ENCODE assay signal across 13 cellular contexts in genomic region chr21:38460171-38460742, GRCh38. TPM values are rescaled to one million over a fixed set of nuclear protein-coding genes. Genes with fewer than 3 reads are reported as not detected.
A peak's percentile ranks its signal among the peaks of the same experiment; 100 is the strongest.
DNase-seq lines count a peak whose midpoint lies in the region; ATAC-seq and TF ChIP-seq lines count a peak whose summit lies in the region.
"Had no signal": no experiment of that assay in that cellular context is flagged by ENCODE, and none has a peak within 500 bp of the region (broad histone marks: within the 10 kb centered on the region; RNA-seq: fewer than 3 reads in every experiment).

No MANE protein-coding gene starts in this region.

- no peaks in the 10 kb centered on the region for H4K20me1 ChIP-seq in smooth muscle cell (ENCODE audit: low read depth)

- no peaks in the 10 kb centered on the region for H3K9me3 Mint-ChIP-seq in activated CD8-positive, alpha-beta memory T cell treated with anti-CD3 and anti-CD28 coated beads, Interleukin-2, amount 10 ng/mL, durations not matched to agents 7 days and 5 days (ENCODE audit: low read depth)
- H3K9me3 Mint-ChIP-seq in naive thymus-derived CD8-positive, alpha-beta T cell = peaks cover 0 to 5% (median 0%) of the 10 kb centered on the region in 9 donors
- H3K9me3 Mint-ChIP-seq: T-helper 2 cell treated with Interferon-gamma antibody and Interleukin-4, amounts not matched to agents 5 μg/mL and 100 μg/mL, for 36 hours had no signal

- no peaks in the 10 kb centered on the region for H3K4me1 ChIP-seq in smooth muscle cell (ENCODE audit: low read depth)
- H3K4me1 ChIP-seq: transverse colon had no signal

- no peak overlapping the region for H3K4me3 Mint-ChIP-seq in activated CD8-positive, alpha-beta memory T cell treated with anti-CD3 and anti-CD28 coated beads, Interleukin-2, amount 10 ng/mL, durations not matched to agents 7 days and 5 days
- no peak overlapping the region for H3K4me3 Mint-ChIP-seq in naive thymus-derived CD8-positive, alpha-beta T cell
- H3K4me3 Mint-ChIP-seq: T-helper 2 cell treated with Interferon-gamma antibody and Interleukin-4, amounts not matched to agents 5 μg/mL and 100 μg/mL, for 36 hours had no signal

- ATAC-seq in activated CD8-positive, alpha-beta memory T cell treated with anti-CD3 and anti-CD28 coated beads, Interleukin-2, amount 10 ng/mL, durations not matched to agents 7 days and 5 days = no peak
- no peak for ATAC-seq in naive thymus-derived CD8-positive, alpha-beta T cell
- no peak for ATAC-seq in HG03521 (IDR thresholded peaks at IDR 0.05; ENCODE audit: unreplicated experiment)

- H3K36me3 ChIP-seq in smooth muscle cell (ENCODE audit: low read depth) = no peaks in the 10 kb centered on the region
- H3K36me3 ChIP-seq: transverse colon had no signal

- no peaks in the 10 kb centered on the region for H3K4me1 Mint-ChIP-seq in activated CD8-positive, alpha-beta memory T cell treated with anti-CD3 and anti-CD28 coated beads, Interleukin-2, amount 10 ng/mL, durations not matched to agents 7 days and 5 days
- H3K4me1 Mint-ChIP-seq in naive thymus-derived CD8-positive, alpha-beta T cell = no peaks in the 10 kb centered on the region

- no peak overlapping the region for H3K9ac ChIP-seq in smooth muscle cell (ENCODE audit: low read depth)

- POLR2A ChIA-PET in naive thymus-derived CD8-positive, alpha-beta T cell (lab: Charles Lee) = no interaction called here

- H3K27ac ChIP-seq in smooth muscle cell (ENCODE audit: low read depth) = peak overlapping the region; percentile 65
- H3K27ac ChIP-seq: transverse colon had no signal

- H3F3A ChIP-seq in smooth muscle cell (ENCODE audit: low read depth) = no peaks in the 10 kb centered on the region

- no peak overlapping the region for H3K27ac Mint-ChIP-seq in activated CD8-positive, alpha-beta memory T cell treated with anti-CD3 and anti-CD28 coated beads, Interleukin-2, amount 10 ng/mL, durations not matched to agents 7 days and 5 days
- H3K27ac Mint-ChIP-seq in naive thymus-derived CD8-positive, alpha-beta T cell = no peak overlapping the region
- H3K27ac Mint-ChIP-seq: T-helper 2 cell treated with Interferon-gamma antibody and Interleukin-4, amounts not matched to agents 5 μg/mL and 100 μg/mL, for 36 hours had no signal

- H3K36me3 Mint-ChIP-seq in activated CD8-positive, alpha-beta memory T cell treated with anti-CD3 and anti-CD28 coated beads, Interleukin-2, amount 10 ng/mL, durations not matched to agents 7 days and 5 days = no peaks in the 10 kb centered on the region
- no peaks in the 10 kb centered on the region for H3K36me3 Mint-ChIP-seq in naive thymus-derived CD8-positive, alpha-beta T cell
- H3K36me3 Mint-ChIP-seq: brain had no signal

- H3K79me2 ChIP-seq in smooth muscle cell (ENCODE audit: low read depth) = no peaks in the 10 kb centered on the region

- H3K4me2 ChIP-seq in smooth muscle cell = no peak overlapping the region

- H3K27me3 ChIP-seq in smooth muscle cell (ENCODE audit: low read depth) = no peaks in the 10 kb centered on the region
- H3K27me3 ChIP-seq: transverse colon had no signal

- H3K9me3 ChIP-seq in smooth muscle cell (replicated peaks; ENCODE audit: low read depth) = no peaks in the 10 kb centered on the region
- H3K9me3 ChIP-seq: transverse colon had no signal

- DNase-seq in HPDE6-E6E7 (ENCODE audit: extremely low spot score) (peak; percentile 83), amniotic stem cell (lab: John Stamatoyannopoulos, UW) (peak; percentile 13), foreskin melanocyte (peak; percentile 59), smooth muscle cell (lab: John Stamatoyannopoulos, UW; ENCODE audit: unreplicated experiment) (no peak), superior temporal gyrus (ENCODE audit: extremely low spot score) (no peak)
- DNase-seq in activated CD8-positive, alpha-beta memory T cell treated with anti-CD3 and anti-CD28 coated beads, Interleukin-2, amount 10 ng/mL, durations not matched to agents 7 days and 5 days = no peak
- no peak for DNase-seq in naive thymus-derived CD8-positive, alpha-beta T cell
- DNase-seq: COR-L47, NCI-H1105, transverse colon had no signal

- no peak overlapping the region for H2AFZ ChIP-seq in smooth muscle cell (ENCODE audit: low read depth)

- CTCF ChIA-PET in activated CD8-positive, alpha-beta memory T cell treated with anti-CD3 and anti-CD28 coated beads, Interleukin-2, amount 10 ng/mL, durations not matched to agents 7 days and 5 days (lab: Charles Lee) = no interaction called here

- no peak for TF ChIP-seq CTCF in smooth muscle cell (IDR thresholded peaks at IDR 0.05; ENCODE audit: borderline replicate concordance, insufficient read depth, poor library complexity, severe bottlenecking)

- no peaks in the 10 kb centered on the region for H3K27me3 Mint-ChIP-seq in activated CD8-positive, alpha-beta memory T cell treated with anti-CD3 and anti-CD28 coated beads, Interleukin-2, amount 10 ng/mL, durations not matched to agents 7 days and 5 days
- peaks cover 0 to 17% (median 7%) of the 10 kb centered on the region in 5 donors for H3K27me3 Mint-ChIP-seq in naive thymus-derived CD8-positive, alpha-beta T cell

- 75% methylated on average over 6 of the region's 6 CpGs for WGBS in smooth muscle cell (ENCODE audit: low lambda C conversion rate)

- no peak overlapping the region for H3K4me3 ChIP-seq in smooth muscle cell
- H3K4me3 ChIP-seq: transverse colon had no signal

RNA-seq across cellular contexts. Expression of gene ERG, which starts 38.0 kb away (rescaled TPM):
- 11.0 and 13.9 TPM in 2 replicates for total RNA-seq in smooth muscle cell
- 9.2 and 14.4 TPM in 2 replicates for polyA plus RNA-seq in smooth muscle cell
- not detected for total RNA-seq in activated CD8-positive, alpha-beta memory T cell treated with anti-CD3 and anti-CD28 coated beads, Interleukin-2, amount 10 ng/mL, durations not matched to agents 7 days and 5 days
- total RNA-seq in naive thymus-derived CD8-positive, alpha-beta T cell = not detected
- polyA plus RNA-seq in naive thymus-derived CD8-positive, alpha-beta T cell = not detected

Comparison
In these comparisons a context has a peak if more than half of its experiments do, and no peak if none do; other contexts are left out.
1. DNase-seq: peak in HPDE6-E6E7 (single experiment), amniotic stem cell (single experiment) and foreskin melanocyte (single experiment); none in smooth muscle cell (single experiment), superior temporal gyrus (single experiment), activated CD8-positive, alpha-beta memory T cell treated with anti-CD3 and anti-CD28 coated beads, Interleukin-2, amount 10 ng/mL, durations not matched to agents 7 days and 5 days (single experiment) and naive thymus-derived CD8-positive, alpha-beta T cell (0 of 10).
2. RNA of gene ERG, which starts 38.0 kb away (total RNA-seq): 11.0 to 13.9 TPM in smooth muscle cell; not detected in activated CD8-positive, alpha-beta memory T cell treated with anti-CD3 and anti-CD28 coated beads, Interleukin-2, amount 10 ng/mL, durations not matched to agents 7 days and 5 days and not detected in naive thymus-derived CD8-positive, alpha-beta T cell; every median in the first group is over 10 times any median in the second.